23 cellular contexts compared by ENCODE assay signal in the genomic region with DNA sequence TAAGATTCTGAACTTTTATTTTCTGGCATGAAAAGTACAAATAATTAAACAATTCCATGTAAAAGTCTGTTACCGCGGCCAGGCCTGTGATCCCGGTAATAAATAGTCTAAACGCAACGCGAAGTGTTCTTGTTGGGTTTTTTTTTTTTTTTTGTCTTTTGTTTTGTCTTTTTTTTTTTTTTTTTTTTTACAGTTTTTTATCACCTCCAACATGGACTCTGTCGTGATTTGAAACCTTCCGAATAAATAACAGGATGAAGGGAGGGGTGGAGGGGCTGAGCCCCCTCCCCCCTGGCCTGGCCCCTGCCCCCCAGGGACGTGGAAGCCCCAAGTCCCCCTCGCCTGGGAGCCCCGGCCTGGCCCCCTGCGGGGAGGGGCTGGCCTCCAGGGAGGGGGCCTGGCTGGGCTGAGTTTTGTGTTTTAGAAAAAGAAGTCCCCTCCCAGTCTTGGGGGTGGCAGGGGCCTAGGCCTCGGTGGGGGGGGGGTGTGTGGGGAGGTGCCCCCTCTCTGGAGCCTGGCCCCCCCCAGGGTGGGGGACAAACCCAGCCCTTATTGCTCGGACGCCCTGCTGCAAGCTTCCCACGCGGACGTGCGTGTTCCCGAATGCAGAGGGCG. TPM values are rescaled to one million over a fixed set of nuclear protein-coding genes. Genes with fewer than 3 reads are reported as not detected.
A peak's percentile ranks its signal among the peaks of the same experiment; 100 is the strongest.
DNase-seq lines count a peak whose midpoint lies in the region; ATAC-seq and TF ChIP-seq lines count a peak whose summit lies in the region.
"Had no signal": no experiment of that assay in that cellular context is flagged by ENCODE, and none has a peak within 500 bp of the region (broad histone marks: within the 10 kb centered on the region; RNA-seq: fewer than 3 reads in every experiment).

No MANE protein-coding gene starts in this region.

- no peak overlapping the region for H3K18ac ChIP-seq in IMR-90 (ENCODE audit: low read depth, low read length)
- peak overlapping the region; percentile 44 for H3K18ac ChIP-seq in neuronal stem cell (ENCODE audit: low read length)

- in situ Hi-C loops in IMR-90 (cut with MboI; ENCODE audit: low sequenced_read_pairs) = no loop called here

- TF ChIP-seq CTCF in left ventricle myocardium inferior (IDR thresholded peaks at IDR 0.05; ENCODE audit: borderline replicate concordance) (no peak), IMR-90 (conservative IDR thresholded peaks at IDR 0.05; ENCODE audit: low read depth, low read length) (no peak), dorsolateral prefrontal cortex (IDR thresholded peaks at IDR 0.05 in 54 of 56, conservative IDR thresholded peaks at IDR 0.05 in 2 of 56; ENCODE audit: low read depth in 1 of 56, partially characterized antibody in 56 of 56) (no peak)

- H3K9ac ChIP-seq in IMR-90 (ENCODE audit: low read depth, low read length) (no peak overlapping the region), neuronal stem cell (ENCODE audit: low read depth, low read length, poor library complexity) (peak overlapping the region; percentile 24)

- POLR2A ChIA-PET in IMR-90 (lab: Charles Lee; ENCODE audit: unreplicated experiment) = interaction anchor here (0.6 kb wide), 2 partner anchors 8 to 566 kb away, joined by 3 read pairs; no protein-coding TSS in a partner anchor

- no peak overlapping the region for H2BK20ac ChIP-seq in IMR-90 (ENCODE audit: low read depth, low read length)

- no peaks in the 10 kb centered on the region for H3K9me1 ChIP-seq in IMR-90 (ENCODE audit: insufficient read depth, low read length)

- H4K20me1 ChIP-seq in IMR-90 (ENCODE audit: insufficient read depth, low read length) = no peaks in the 10 kb centered on the region

- H3K36me3 ChIP-seq in left ventricle myocardium inferior (peaks cover 39% of the 10 kb centered on the region), IMR-90 (ENCODE audit: control insufficient read depth, insufficient read depth, low read length) (peaks cover 30% of the 10 kb centered on the region), neuronal stem cell (replicated peaks in 1 of 2; ENCODE audit: control insufficient read depth in 2 of 2, insufficient read depth in 2 of 2, low read length in 2 of 2) (peaks cover 21 to 78% of the 10 kb centered on the region in 2 donors)

- H3K23ac ChIP-seq in IMR-90 (ENCODE audit: low read depth, low read length) = no peak overlapping the region
- H3K23ac ChIP-seq in neuronal stem cell (ENCODE audit: low read depth, low read length, poor library complexity) = no peak overlapping the region

- dilution Hi-C loops in IMR-90 (cut with HindIII; ENCODE audit: low sequenced_read_pairs, unreplicated experiment) = no loop called here

- intact Hi-C loops in left ventricle myocardium inferior (cut with micrococcal nuclease) (no loop called here), right cardiac atrium (cut with DNase I) (no loop called here), IMR-90 (cut with micrococcal nuclease) (no loop called here), dorsolateral prefrontal cortex (cut with DNase I) (no loop called here)

- H3K27me3 ChIP-seq in left ventricle myocardium inferior (ENCODE audit: low read depth) (peaks cover 32% of the 10 kb centered on the region), right cardiac atrium (ENCODE audit: control insufficient read depth, insufficient read depth) (no peaks in the 10 kb centered on the region), IMR-90 (ENCODE audit: control insufficient read depth, insufficient read depth, low read length) (no peaks in the 10 kb centered on the region), dorsolateral prefrontal cortex (no peaks in the 10 kb centered on the region), neuronal stem cell (ENCODE audit: control insufficient read depth in 3 of 3, insufficient read depth in 3 of 3, low read depth in 1 of 3, low read length in 3 of 3) (no peaks in the 10 kb centered on the region)
- H3K27me3 ChIP-seq: BE2C, suprapubic skin had no signal

- H4K5ac ChIP-seq in IMR-90 (ENCODE audit: low read depth, low read length) = no peak overlapping the region

- H3K79me1 ChIP-seq in IMR-90 (ENCODE audit: low read depth in 1 of 2, low read length in 2 of 2) (no peaks in the 10 kb centered on the region), neuronal stem cell (ENCODE audit: low read depth, low read length) (peaks cover 1% of the 10 kb centered on the region)

- H3K4me1 ChIP-seq in left ventricle myocardium inferior = no peaks in the 10 kb centered on the region
- no peaks in the 10 kb centered on the region for H3K4me1 ChIP-seq in right cardiac atrium (ENCODE audit: control insufficient read depth, insufficient read depth, low read length)
- no peaks in the 10 kb centered on the region; the same call in 1 of the 2 replicates for H3K4me1 ChIP-seq in IMR-90 (ENCODE audit: control insufficient read depth, insufficient read depth, low read length)
- peaks cover 15 to 16% of the 10 kb centered on the region in 2 donors for H3K4me1 ChIP-seq in neuronal stem cell (ENCODE audit: control insufficient read depth in 2 of 2, insufficient read depth in 1 of 2, low read depth in 1 of 2, low read length in 2 of 2)
- H3K4me1 ChIP-seq: BE2C, Caco-2, suprapubic skin had no signal

- no peak overlapping the region for H3K4me2 ChIP-seq in IMR-90 (ENCODE audit: low read depth, low read length)
- peak overlapping the region; percentile 31 for H3K4me2 ChIP-seq in neuronal stem cell (ENCODE audit: insufficient read depth, low read length, poor library complexity, severe bottlenecking)

- H2BK120ac ChIP-seq in IMR-90 (ENCODE audit: low read depth, low read length) = no peak overlapping the region
- H2BK120ac ChIP-seq in neuronal stem cell (ENCODE audit: low read depth, low read length) = peak overlapping the region; percentile 54

- H3K27ac ChIP-seq in left ventricle myocardium inferior (replicated peaks) = peak overlapping the region; percentile 61
- H3K27ac ChIP-seq in right cardiac atrium (ENCODE audit: low read length) = no peak overlapping the region
- H3K27ac ChIP-seq in IMR-90 (ENCODE audit: insufficient read depth, low read length) = no peak overlapping the region
- H3K27ac ChIP-seq in dorsolateral prefrontal cortex = peak overlapping the region; percentile 19 to 100 (median 86)
- peak overlapping the region; percentile 50 for H3K27ac ChIP-seq in neuronal stem cell (replicated peaks; ENCODE audit: low read length)
- H3K27ac ChIP-seq: suprapubic skin had no signal

- H3K4me3 ChIP-seq in left ventricle myocardium inferior (peak overlapping the region; percentile 23), right cardiac atrium (ENCODE audit: low read length) (no peak overlapping the region), IMR-90 (ENCODE audit: insufficient read depth, low read depth, low read length) (no peak overlapping the region), dorsolateral prefrontal cortex (peak overlapping the region in 12 of 59 donors; percentile 0 to 43 (median 13)), neuronal stem cell (ENCODE audit: low read length in 2 of 2) (no peak overlapping the region)
- H3K4me3 ChIP-seq: suprapubic skin had no signal

- H4K8ac ChIP-seq in IMR-90 (ENCODE audit: low read depth in 2 of 2, low read length in 2 of 2) = no peak overlapping the region
- H4K8ac ChIP-seq in neuronal stem cell (ENCODE audit: low read depth, low read length) = no peak overlapping the region

- no peak for TF ChIP-seq POLR2A in IMR-90 (IDR thresholded peaks at IDR 0.05; ENCODE audit: low read depth, low read length)

- H4K91ac ChIP-seq in IMR-90 (ENCODE audit: insufficient read depth, low read depth, low read length) (no peak overlapping the region), neuronal stem cell (ENCODE audit: low read depth, low read length, poor library complexity) (no peak overlapping the region)

- H3K56ac ChIP-seq in IMR-90 (ENCODE audit: extremely low read depth, insufficient read depth, low read length) = no peak overlapping the region

- H2AFZ ChIP-seq in IMR-90 (replicated peaks; ENCODE audit: low read length, poor library complexity) (peak overlapping the region; percentile 34), neuronal stem cell (ENCODE audit: low read length) (no peak overlapping the region)

- H2AK5ac ChIP-seq in IMR-90 (ENCODE audit: low read depth, low read length) = no peak overlapping the region
- peak overlapping the region; percentile 19 for H2AK5ac ChIP-seq in neuronal stem cell (ENCODE audit: low read depth, low read length)

- 24% methylated on average over 21 of the region's 21 CpGs for WGBS in right cardiac atrium
- no CpG with 5 or more reads among the region's 21 CpGs for WGBS in IMR-90 (ENCODE audit: extremely low coverage in 2 of 2, insufficient read length in 1 of 2), 2 experiments
- no CpG with 5 or more reads among the region's 21 CpGs for WGBS in neuronal stem cell (ENCODE audit: extremely low coverage in 2 of 2, insufficient read length in 2 of 2, insufficient replicate concordance in 1 of 2), 2 donors

- H3K14ac ChIP-seq in IMR-90 (replicated peaks; ENCODE audit: low read depth, low read length) (no peak overlapping the region), neuronal stem cell (ENCODE audit: low read length) (no peak overlapping the region)

- TF ChIP-seq RAD21 in IMR-90 (IDR thresholded peaks at IDR 0.05; ENCODE audit: low read length) = no peak

- H2BK5ac ChIP-seq in IMR-90 (ENCODE audit: low read depth, low read length, poor library complexity, severe bottlenecking) (no peak overlapping the region), neuronal stem cell (ENCODE audit: low read length) (no peak overlapping the region)

- no peak overlapping the region for H3K4ac ChIP-seq in IMR-90 (ENCODE audit: low read depth, low read length)
- no peak overlapping the region for H3K4ac ChIP-seq in neuronal stem cell (ENCODE audit: low read length)

- H3K9me3 ChIP-seq in left ventricle myocardium inferior (replicated peaks) = no peaks in the 10 kb centered on the region
- H3K9me3 ChIP-seq in right cardiac atrium (ENCODE audit: control insufficient read depth, low read length) = no peaks in the 10 kb centered on the region
- no peaks in the 10 kb centered on the region for H3K9me3 ChIP-seq in IMR-90 (ENCODE audit: control insufficient read depth, insufficient read depth, low read length)
- H3K9me3 ChIP-seq in neuronal stem cell (replicated peaks in 1 of 2; ENCODE audit: control insufficient read depth in 2 of 2, insufficient read depth in 1 of 2, low read depth in 1 of 2, low read length in 2 of 2) = no peaks in the 10 kb centered on the region
- H3K9me3 ChIP-seq: BE2C, Caco-2, suprapubic skin had no signal

- CTCF ChIA-PET in IMR-90 (lab: Yijun Ruan, JAX) = interaction anchor here (0.8 kb wide), 1 partner anchor 8 kb away, joined by 7 read pairs; no protein-coding TSS in a partner anchor

- H2BK15ac ChIP-seq in IMR-90 (ENCODE audit: low read depth, low read length) (no peak overlapping the region), neuronal stem cell (ENCODE audit: low read length) (peak overlapping the region; percentile 38)

- no peak for DNase-seq in left ventricle myocardium inferior
- no peak for DNase-seq in right cardiac atrium
- no peak for DNase-seq in IMR-90
- DNase-seq in dorsolateral prefrontal cortex = no peak
- DNase-seq in neuronal stem cell (ENCODE audit: low spot score) = no peak
- DNase-seq in DMS153 (lab: John Stamatoyannopoulos, UW) = no peak
- no peak for DNase-seq in activated CD4-positive, CD25-positive, alpha-beta regulatory T cell treated with anti-CD3 and anti-CD28 coated beads, Interleukin-2, amount 50 U/mL, for 72 hours
- DNase-seq: activated naive CD4-positive, alpha-beta T cell treated with anti-CD3 and anti-CD28 coated beads, Interleukin-2, amount 10 ng/mL, durations not matched to agents 7 days and 5 days; amniotic stem cell; BE2C; Caco-2; mammary epithelial cell; NCI-H187; NCI-H69 had no signal

- ATAC-seq in right cardiac atrium = no peak
- ATAC-seq in IMR-90 (ENCODE audit: low read depth) = no peak
- no peak for ATAC-seq in HG03565 (IDR thresholded peaks at IDR 0.05; ENCODE audit: unreplicated experiment)
- ATAC-seq: HCT116 had no signal

- no peak overlapping the region for H2BK12ac ChIP-seq in neuronal stem cell (ENCODE audit: low read length)

- no TSS peak for BruUV-seq in IMR-90 (replicated peaks; lab: Mats Ljungman, UMichigan)

- peak overlapping the region; percentile 50 for H2AK9ac ChIP-seq in IMR-90 (replicated peaks; ENCODE audit: low read depth, low read length, poor library complexity)

RNA-seq across cellular contexts. Expression of gene PRKCSH, which starts 16.0 kb away (rescaled TPM):
- total RNA-seq in left ventricle myocardium inferior (120 TPM), right cardiac atrium (100 to 1,000 TPM; 125 to 158 (median 137) TPM), IMR-90 (2012; rRNA removed) (36.0 and 55.8 TPM in 2 replicates), dorsolateral prefrontal cortex (100 to 1,000 TPM; 166 to 389 (median 218) TPM)
- polyA plus RNA-seq in right cardiac atrium (80.1 TPM), IMR-90 (2012; rRNA removed) (252 and 272 TPM in 2 replicates)
- 208 and 303 TPM in 2 replicates for polyA plus RNA-seq in IMR-90 (2012; cell fraction: cytosol; rRNA removed)
- polyA plus RNA-seq in IMR-90 (2012; cell fraction: nucleus; rRNA removed; ENCODE audit: low replicate concordance) = 310 and 537 TPM in 2 replicates
- 199 TPM for polyA plus RNA-seq in neuronal stem cell (2013, experiment 1 of 2)
- 201 TPM for polyA plus RNA-seq in neuronal stem cell (2013, experiment 2 of 2)

RNA-seq across cellular contexts. Expression of gene ODAD3, which starts 16.5 kb away (rescaled TPM):
- total RNA-seq in left ventricle myocardium inferior = 0.77 TPM
- 1 to 10 TPM; 1.0 to 1.2 (median 1.0) TPM for total RNA-seq in right cardiac atrium
- polyA plus RNA-seq in right cardiac atrium = 1.1 TPM
- under 0.01 and 0.28 TPM in 2 replicates for total RNA-seq in IMR-90 (2012; rRNA removed)
- 0.04 and 0.44 TPM in 2 replicates for polyA plus RNA-seq in IMR-90 (2012; rRNA removed)
- polyA plus RNA-seq in IMR-90 (2012; cell fraction: cytosol; rRNA removed) = 0.04 and 0.09 TPM in 2 replicates
- 0.64 and 0.76 TPM in 2 replicates for polyA plus RNA-seq in IMR-90 (2012; cell fraction: nucleus; rRNA removed; ENCODE audit: low replicate concordance)
- total RNA-seq in dorsolateral prefrontal cortex = 10 to 100 TPM in 3 of 120 experiments, 1 to 10 TPM in 117; 1.5 to 15.0 (median 4.5) TPM
- polyA plus RNA-seq in neuronal stem cell (2013, experiment 1 of 2) = 0.91 TPM
- polyA plus RNA-seq in neuronal stem cell (2013, experiment 2 of 2) = 1.2 TPM
- total RNA-seq: activated T-helper 1 cell treated with anti-CD3 and anti-CD28 coated beads, Interleukin-12 subunit alpha, Interleukin-12 subunit beta, Interleukin-2, Interleukin-4 antibody, amounts not matched to agents 30 ng/mL and 10 ng/mL and 1 ng/mL, durations not matched to agents 14 hours and 24 hours and 36 hours; bronchial epithelial cell; Caco-2; HT-29; osteocyte had no signal

RNA-seq across cellular contexts. Expression of gene ELAVL3, which starts 29.4 kb away (rescaled TPM):
- total RNA-seq in left ventricle myocardium inferior (0.66 TPM), right cardiac atrium (not detected), IMR-90 (2012; rRNA removed) (not detected in 2 replicates), dorsolateral prefrontal cortex (100 to 1,000 TPM; 121 to 226 (median 173) TPM)
- polyA plus RNA-seq in right cardiac atrium (0.14 TPM), IMR-90 (2012; rRNA removed) (not detected in 2 replicates)
- polyA plus RNA-seq in IMR-90 (2012; cell fraction: cytosol; rRNA removed) = not detected in 2 replicates
- polyA plus RNA-seq in IMR-90 (2012; cell fraction: nucleus; rRNA removed; ENCODE audit: low replicate concordance) = 0.02 TPM in 2 replicates
- 0.98 TPM for polyA plus RNA-seq in neuronal stem cell (2013, experiment 1 of 2)
- polyA plus RNA-seq in neuronal stem cell (2013, experiment 2 of 2) = 0.86 TPM
- total RNA-seq: bronchial epithelial cell, Caco-2, HT-29, LHCN-M2, mammary epithelial cell, osteocyte, renal cortical epithelial cell, suprapubic skin had no signal
- polyA plus RNA-seq: mammary epithelial cell had no signal

RNA-seq across cellular contexts. Expression of gene RGL3, which starts 32.3 kb away (rescaled TPM):
- 9.2 TPM for total RNA-seq in left ventricle myocardium inferior
- total RNA-seq in right cardiac atrium = 10 to 100 TPM; 14.0 to 25.2 (median 14.5) TPM
- 16.1 TPM for polyA plus RNA-seq in right cardiac atrium
- total RNA-seq in IMR-90 (2012; rRNA removed) = 0.18 TPM in 1 of 2 replicates, not detected in the other
- polyA plus RNA-seq in IMR-90 (2012; rRNA removed) = 0.34 and 0.62 TPM in 2 replicates
- 0.27 and 0.48 TPM in 2 replicates for polyA plus RNA-seq in IMR-90 (2012; cell fraction: cytosol; rRNA removed)
- 10.2 and 19.9 TPM in 2 replicates for polyA plus RNA-seq in IMR-90 (2012; cell fraction: nucleus; rRNA removed; ENCODE audit: low replicate concordance)
- total RNA-seq in dorsolateral prefrontal cortex = 10 to 100 TPM in 111 of 120 experiments, 1 to 10 TPM in 9; 7.4 to 50.1 (median 15.3) TPM
- 0.66 TPM for polyA plus RNA-seq in neuronal stem cell (2013, experiment 1 of 2)
- 0.51 TPM for polyA plus RNA-seq in neuronal stem cell (2013, experiment 2 of 2)
- total RNA-seq: activated T-helper 1 cell treated with anti-CD3 and anti-CD28 coated beads, Interleukin-12 subunit alpha, Interleukin-12 subunit beta, Interleukin-2, Interleukin-4 antibody, amounts not matched to agents 30 ng/mL and 10 ng/mL and 1 ng/mL, durations not matched to agents 14 hours and 24 hours and 36 hours had no signal

RNA-seq across cellular contexts. Expression of gene ZNF653, which starts 54.2 kb away (rescaled TPM):
- total RNA-seq in left ventricle myocardium inferior (4.2 TPM), right cardiac atrium (1 to 10 TPM; 3.1 to 5.4 (median 4.4) TPM), IMR-90 (2012; rRNA removed) (3.9 and 4.4 TPM in 2 replicates), dorsolateral prefrontal cortex (10 to 100 TPM; 10.4 to 33.2 (median 19.5) TPM)
- polyA plus RNA-seq in right cardiac atrium (4.5 TPM), IMR-90 (2012; rRNA removed) (9.0 and 10.3 TPM in 2 replicates)
- polyA plus RNA-seq in IMR-90 (2012; cell fraction: cytosol; rRNA removed) = 7.2 and 9.3 TPM in 2 replicates
- polyA plus RNA-seq in IMR-90 (2012; cell fraction: nucleus; rRNA removed; ENCODE audit: low replicate concordance) = 26.5 and 30.3 TPM in 2 replicates
- polyA plus RNA-seq in neuronal stem cell (2013, experiment 1 of 2) = 8.3 TPM
- 7.7 TPM for polyA plus RNA-seq in neuronal stem cell (2013, experiment 2 of 2)

Comparison
In these comparisons a context has a peak if more than half of its experiments do, and no peak if none do; other contexts are left out.
1. H3K27ac ChIP-seq: peak in left ventricle myocardium inferior (single experiment), dorsolateral prefrontal cortex (59 of 59) and neuronal stem cell (single experiment); none in right cardiac atrium (single experiment) and IMR-90 (single experiment).
2. RNA of gene ELAVL3, which starts 29.4 kb away (total RNA-seq): 121 to 226 TPM in dorsolateral prefrontal cortex; 0.66 TPM in left ventricle myocardium inferior (single experiment), not detected in right cardiac atrium and not detected in IMR-90; every median in the first group is over 10 times any median in the second.